In genomic region chr17:41785876-41786226, GRCh38 we compare ENCODE assay signal across 1 cellular context.
TF ChIP-seq lines count a peak whose summit lies in the region.

No MANE protein-coding gene starts in this region.

TF ChIP-seq in HepG2, 621 proteins besides CTCF, POLR2A, EP300 and RAD21 (continues in another document):
- peak; percentile 60; the same call in 1 of the 2 replicates for TF ChIP-seq ZNF841 (CRISPR knock-in tag; IDR thresholded peaks at IDR 0.05; ENCODE audit: borderline replicate concordance)
- TF ChIP-seq, protein P1, sequence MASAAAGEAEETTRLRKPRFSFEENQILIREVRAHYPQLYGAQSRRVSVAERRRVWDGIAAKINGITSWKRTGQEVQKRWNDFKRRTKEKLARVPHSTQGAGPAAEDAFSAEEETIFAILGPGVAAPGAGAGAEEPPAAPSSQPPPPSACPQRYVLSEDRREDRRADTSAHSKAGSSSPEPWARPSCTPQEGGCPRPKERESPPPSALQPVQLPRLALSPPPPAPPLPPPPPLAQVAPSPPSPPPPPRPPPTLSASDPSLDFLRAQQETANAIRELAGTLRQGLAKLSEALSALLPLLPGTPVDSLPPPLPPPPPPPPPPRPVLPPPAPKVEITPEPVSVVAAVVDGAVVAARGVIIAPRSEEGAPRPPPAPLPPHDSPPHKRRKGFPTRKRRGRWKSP (CRISPR knock-in tag; IDR thresholded peaks at IDR 0.05): 0 out of 2 replicates have a peak, but pooled peaks have one; percentile 52
- TF ChIP-seq ZBTB8A (CRISPR knock-in tag; IDR thresholded peaks at IDR 0.05; ENCODE audit: borderline replicate concordance, low read depth): no peak
- TF ChIP-seq HOXA5 (CRISPR knock-in tag; IDR thresholded peaks at IDR 0.05): peak; percentile 5; the same call in 1 of the 2 replicates
- no peak for TF ChIP-seq REPIN1 (CRISPR knock-in tag; IDR thresholded peaks at IDR 0.05; ENCODE audit: borderline replicate concordance, low read depth)
- no peak for TF ChIP-seq CBX5 (CRISPR knock-in tag; IDR thresholded peaks at IDR 0.05; ENCODE audit: borderline replicate concordance)
- TF ChIP-seq, protein P2, sequence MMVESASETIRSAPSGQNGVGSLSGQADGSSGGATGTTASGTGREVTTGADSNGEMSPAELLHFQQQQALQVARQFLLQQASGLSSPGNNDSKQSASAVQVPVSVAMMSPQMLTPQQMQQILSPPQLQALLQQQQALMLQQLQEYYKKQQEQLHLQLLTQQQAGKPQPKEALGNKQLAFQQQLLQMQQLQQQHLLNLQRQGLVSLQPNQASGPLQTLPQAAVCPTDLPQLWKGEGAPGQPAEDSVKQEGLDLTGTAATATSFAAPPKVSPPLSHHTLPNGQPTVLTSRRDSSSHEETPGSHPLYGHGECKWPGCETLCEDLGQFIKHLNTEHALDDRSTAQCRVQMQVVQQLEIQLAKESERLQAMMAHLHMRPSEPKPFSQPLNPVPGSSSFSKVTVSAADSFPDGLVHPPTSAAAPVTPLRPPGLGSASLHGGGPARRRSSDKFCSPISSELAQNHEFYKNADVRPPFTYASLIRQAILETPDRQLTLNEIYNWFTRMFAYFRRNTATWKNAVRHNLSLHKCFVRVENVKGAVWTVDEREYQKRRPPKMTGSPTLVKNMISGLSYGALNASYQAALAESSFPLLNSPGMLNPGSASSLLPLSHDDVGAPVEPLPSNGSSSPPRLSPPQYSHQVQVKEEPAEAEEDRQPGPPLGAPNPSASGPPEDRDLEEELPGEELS (CRISPR knock-in tag; IDR thresholded peaks at IDR 0.05): peak; percentile 5; the same call in 1 of the 2 replicates
- TF ChIP-seq THAP9 (CRISPR knock-in tag; IDR thresholded peaks at IDR 0.05; ENCODE audit: borderline replicate concordance): no peak; the same call in 1 of the 2 replicates
- TF ChIP-seq MZF1 (CRISPR knock-in tag; IDR thresholded peaks at IDR 0.05; ENCODE audit: borderline replicate concordance): no peak; the same call in 1 of the 2 replicates
- no peak for TF ChIP-seq RXRB (CRISPR knock-in tag; IDR thresholded peaks at IDR 0.05; ENCODE audit: borderline replicate concordance)
- no peak for TF ChIP-seq RELA (CRISPR knock-in tag; IDR thresholded peaks at IDR 0.05)
- TF ChIP-seq ZNF772 (CRISPR knock-in tag; IDR thresholded peaks at IDR 0.05): no peak
- 0 out of 2 replicates have a peak, but pooled peaks have one; percentile 46 for TF ChIP-seq CHD4 (IDR thresholded peaks at IDR 0.05; ENCODE audit: borderline replicate concordance, low read length)
- TF ChIP-seq, protein P3, sequence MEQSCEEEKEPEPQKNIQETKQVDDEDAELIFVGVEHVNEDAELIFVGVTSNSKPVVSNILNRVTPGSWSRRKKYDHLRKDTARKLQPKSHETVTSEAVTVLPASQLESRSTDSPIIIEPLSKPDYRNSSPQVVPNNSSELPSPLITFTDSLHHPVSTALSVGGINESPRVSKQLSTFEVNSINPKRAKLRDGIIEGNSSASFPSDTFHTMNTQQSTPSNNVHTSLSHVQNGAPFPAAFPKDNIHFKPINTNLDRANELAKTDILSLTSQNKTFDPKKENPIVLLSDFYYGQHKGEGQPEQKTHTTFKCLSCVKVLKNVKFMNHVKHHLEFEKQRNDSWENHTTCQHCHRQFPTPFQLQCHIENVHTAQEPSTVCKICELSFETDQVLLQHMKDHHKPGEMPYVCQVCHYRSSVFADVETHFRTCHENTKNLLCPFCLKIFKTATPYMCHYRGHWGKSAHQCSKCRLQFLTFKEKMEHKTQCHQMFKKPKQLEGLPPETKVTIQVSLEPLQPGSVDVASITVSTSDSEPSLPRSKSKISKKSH (CRISPR knock-in tag; IDR thresholded peaks at IDR 0.05; ENCODE audit: borderline replicate concordance): no peak; the same call in none of the 2 replicates
- TF ChIP-seq, protein P4, sequence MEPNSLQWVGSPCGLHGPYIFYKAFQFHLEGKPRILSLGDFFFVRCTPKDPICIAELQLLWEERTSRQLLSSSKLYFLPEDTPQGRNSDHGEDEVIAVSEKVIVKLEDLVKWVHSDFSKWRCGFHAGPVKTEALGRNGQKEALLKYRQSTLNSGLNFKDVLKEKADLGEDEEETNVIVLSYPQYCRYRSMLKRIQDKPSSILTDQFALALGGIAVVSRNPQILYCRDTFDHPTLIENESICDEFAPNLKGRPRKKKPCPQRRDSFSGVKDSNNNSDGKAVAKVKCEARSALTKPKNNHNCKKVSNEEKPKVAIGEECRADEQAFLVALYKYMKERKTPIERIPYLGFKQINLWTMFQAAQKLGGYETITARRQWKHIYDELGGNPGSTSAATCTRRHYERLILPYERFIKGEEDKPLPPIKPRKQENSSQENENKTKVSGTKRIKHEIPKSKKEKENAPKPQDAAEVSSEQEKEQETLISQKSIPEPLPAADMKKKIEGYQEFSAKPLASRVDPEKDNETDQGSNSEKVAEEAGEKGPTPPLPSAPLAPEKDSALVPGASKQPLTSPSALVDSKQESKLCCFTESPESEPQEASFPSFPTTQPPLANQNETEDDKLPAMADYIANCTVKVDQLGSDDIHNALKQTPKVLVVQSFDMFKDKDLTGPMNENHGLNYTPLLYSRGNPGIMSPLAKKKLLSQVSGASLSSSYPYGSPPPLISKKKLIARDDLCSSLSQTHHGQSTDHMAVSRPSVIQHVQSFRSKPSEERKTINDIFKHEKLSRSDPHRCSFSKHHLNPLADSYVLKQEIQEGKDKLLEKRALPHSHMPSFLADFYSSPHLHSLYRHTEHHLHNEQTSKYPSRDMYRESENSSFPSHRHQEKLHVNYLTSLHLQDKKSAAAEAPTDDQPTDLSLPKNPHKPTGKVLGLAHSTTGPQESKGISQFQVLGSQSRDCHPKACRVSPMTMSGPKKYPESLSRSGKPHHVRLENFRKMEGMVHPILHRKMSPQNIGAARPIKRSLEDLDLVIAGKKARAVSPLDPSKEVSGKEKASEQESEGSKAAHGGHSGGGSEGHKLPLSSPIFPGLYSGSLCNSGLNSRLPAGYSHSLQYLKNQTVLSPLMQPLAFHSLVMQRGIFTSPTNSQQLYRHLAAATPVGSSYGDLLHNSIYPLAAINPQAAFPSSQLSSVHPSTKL (CRISPR knock-in tag; IDR thresholded peaks at IDR 0.05): no peak
- no peak for TF ChIP-seq KAT7 (CRISPR knock-in tag; IDR thresholded peaks at IDR 0.05; ENCODE audit: borderline replicate concordance)
- peak; percentile 19 for TF ChIP-seq ZNF883 (CRISPR knock-in tag; IDR thresholded peaks at IDR 0.05; ENCODE audit: not compliant biosample characterization)
- peak; percentile 23; the same call in 1 of the 2 replicates for TF ChIP-seq ZNF788 (CRISPR knock-in tag; IDR thresholded peaks at IDR 0.05; ENCODE audit: borderline replicate concordance)
- TF ChIP-seq ARHGAP35 (CRISPR knock-in tag; IDR thresholded peaks at IDR 0.05; ENCODE audit: borderline replicate concordance): no peak
- TF ChIP-seq KLF16 (CRISPR knock-in tag; IDR thresholded peaks at IDR 0.05): 0 out of 4 replicates have a peak, but pooled peaks of 1 of the 2 experiments have one; percentile 42
- peak; percentile 82; the same call in 1 of the 2 replicates for TF ChIP-seq ZC3H13 (CRISPR knock-in tag; IDR thresholded peaks at IDR 0.05)
- TF ChIP-seq MTA1 (CRISPR knock-in tag; IDR thresholded peaks at IDR 0.05; ENCODE audit: borderline replicate concordance): 0 out of 2 replicates have a peak, but pooled peaks have one; percentile 46
- TF ChIP-seq NONO (IDR thresholded peaks at IDR 0.05): no peak
- peak; percentile 77; the same call in 1 of the 2 replicates for TF ChIP-seq NONO (CRISPR knock-in tag; conservative IDR thresholded peaks at IDR 0.05)
- no peak for TF ChIP-seq ZNF580 (CRISPR knock-in tag; IDR thresholded peaks at IDR 0.05; ENCODE audit: borderline replicate concordance, low read depth)
- peak; percentile 23; the same call in 1 of the 2 replicates for TF ChIP-seq CEBPG (CRISPR knock-in tag; IDR thresholded peaks at IDR 0.05)
- peak; percentile 38 for TF ChIP-seq HNRNPK (IDR thresholded peaks at IDR 0.05; ENCODE audit: low read depth, low read length, poor library complexity, severe bottlenecking)
- peak; percentile 86; the same call in 1 of the 2 replicates for TF ChIP-seq ZNF784 (CRISPR knock-in tag; IDR thresholded peaks at IDR 0.05; ENCODE audit: borderline replicate concordance)
- peak; percentile 4 for TF ChIP-seq TEAD3 (CRISPR knock-in tag; optimal IDR thresholded peaks at IDR 0.05; ENCODE audit: borderline replicate concordance)
- peak; percentile 44; the same call in 1 of the 2 replicates for TF ChIP-seq ZNF891 (CRISPR knock-in tag; IDR thresholded peaks at IDR 0.05)
- TF ChIP-seq, protein P5, sequence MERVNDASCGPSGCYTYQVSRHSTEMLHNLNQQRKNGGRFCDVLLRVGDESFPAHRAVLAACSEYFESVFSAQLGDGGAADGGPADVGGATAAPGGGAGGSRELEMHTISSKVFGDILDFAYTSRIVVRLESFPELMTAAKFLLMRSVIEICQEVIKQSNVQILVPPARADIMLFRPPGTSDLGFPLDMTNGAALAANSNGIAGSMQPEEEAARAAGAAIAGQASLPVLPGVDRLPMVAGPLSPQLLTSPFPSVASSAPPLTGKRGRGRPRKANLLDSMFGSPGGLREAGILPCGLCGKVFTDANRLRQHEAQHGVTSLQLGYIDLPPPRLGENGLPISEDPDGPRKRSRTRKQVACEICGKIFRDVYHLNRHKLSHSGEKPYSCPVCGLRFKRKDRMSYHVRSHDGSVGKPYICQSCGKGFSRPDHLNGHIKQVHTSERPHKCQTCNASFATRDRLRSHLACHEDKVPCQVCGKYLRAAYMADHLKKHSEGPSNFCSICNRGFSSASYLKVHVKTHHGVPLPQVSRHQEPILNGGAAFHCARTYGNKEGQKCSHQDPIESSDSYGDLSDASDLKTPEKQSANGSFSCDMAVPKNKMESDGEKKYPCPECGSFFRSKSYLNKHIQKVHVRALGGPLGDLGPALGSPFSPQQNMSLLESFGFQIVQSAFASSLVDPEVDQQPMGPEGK (CRISPR knock-in tag; IDR thresholded peaks at IDR 0.05): peak; percentile 89
- 0 out of 2 replicates have a peak, but pooled peaks have one; percentile 11 for TF ChIP-seq KLF11 (CRISPR knock-in tag; IDR thresholded peaks at IDR 0.05)
- TF ChIP-seq, protein P6, sequence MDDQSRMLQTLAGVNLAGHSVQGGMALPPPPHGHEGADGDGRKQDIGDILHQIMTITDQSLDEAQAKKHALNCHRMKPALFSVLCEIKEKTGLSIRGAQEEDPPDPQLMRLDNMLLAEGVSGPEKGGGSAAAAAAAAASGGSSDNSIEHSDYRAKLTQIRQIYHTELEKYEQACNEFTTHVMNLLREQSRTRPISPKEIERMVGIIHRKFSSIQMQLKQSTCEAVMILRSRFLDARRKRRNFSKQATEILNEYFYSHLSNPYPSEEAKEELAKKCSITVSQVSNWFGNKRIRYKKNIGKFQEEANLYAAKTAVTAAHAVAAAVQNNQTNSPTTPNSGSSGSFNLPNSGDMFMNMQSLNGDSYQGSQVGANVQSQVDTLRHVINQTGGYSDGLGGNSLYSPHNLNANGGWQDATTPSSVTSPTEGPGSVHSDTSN (CRISPR knock-in tag; IDR thresholded peaks at IDR 0.05; ENCODE audit: borderline replicate concordance): no peak
- TF ChIP-seq MXD1 (CRISPR knock-in tag; IDR thresholded peaks at IDR 0.05): 0 out of 2 replicates have a peak, but pooled peaks have one; percentile 15
- no peak for TF ChIP-seq HMG20B (CRISPR knock-in tag; conservative IDR thresholded peaks at IDR 0.05)
- TF ChIP-seq SOX13 (IDR thresholded peaks at IDR 0.05): no peak
- TF ChIP-seq SOX13 (CRISPR knock-in tag; conservative IDR thresholded peaks at IDR 0.05 in 1 of 2, IDR thresholded peaks at IDR 0.05 in 1 of 2): peak in 1 of 2 experiments; percentile 70; a peak in 2 of 4 replicates
- TF ChIP-seq MIER2 (CRISPR knock-in tag; IDR thresholded peaks at IDR 0.05): no peak; the same call in 1 of the 2 replicates
- TF ChIP-seq, protein P7, sequence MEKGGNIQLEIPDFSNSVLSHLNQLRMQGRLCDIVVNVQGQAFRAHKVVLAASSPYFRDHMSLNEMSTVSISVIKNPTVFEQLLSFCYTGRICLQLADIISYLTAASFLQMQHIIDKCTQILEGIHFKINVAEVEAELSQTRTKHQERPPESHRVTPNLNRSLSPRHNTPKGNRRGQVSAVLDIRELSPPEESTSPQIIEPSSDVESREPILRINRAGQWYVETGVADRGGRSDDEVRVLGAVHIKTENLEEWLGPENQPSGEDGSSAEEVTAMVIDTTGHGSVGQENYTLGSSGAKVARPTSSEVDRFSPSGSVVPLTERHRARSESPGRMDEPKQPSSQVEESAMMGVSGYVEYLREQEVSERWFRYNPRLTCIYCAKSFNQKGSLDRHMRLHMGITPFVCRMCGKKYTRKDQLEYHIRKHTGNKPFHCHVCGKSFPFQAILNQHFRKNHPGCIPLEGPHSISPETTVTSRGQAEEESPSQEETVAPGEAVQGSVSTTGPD (CRISPR knock-in tag; IDR thresholded peaks at IDR 0.05): 0 out of 2 replicates have a peak, but pooled peaks have one; percentile 25
